Comparison of ENCODE assay signal across 8 cellular contexts in the genomic region with DNA sequence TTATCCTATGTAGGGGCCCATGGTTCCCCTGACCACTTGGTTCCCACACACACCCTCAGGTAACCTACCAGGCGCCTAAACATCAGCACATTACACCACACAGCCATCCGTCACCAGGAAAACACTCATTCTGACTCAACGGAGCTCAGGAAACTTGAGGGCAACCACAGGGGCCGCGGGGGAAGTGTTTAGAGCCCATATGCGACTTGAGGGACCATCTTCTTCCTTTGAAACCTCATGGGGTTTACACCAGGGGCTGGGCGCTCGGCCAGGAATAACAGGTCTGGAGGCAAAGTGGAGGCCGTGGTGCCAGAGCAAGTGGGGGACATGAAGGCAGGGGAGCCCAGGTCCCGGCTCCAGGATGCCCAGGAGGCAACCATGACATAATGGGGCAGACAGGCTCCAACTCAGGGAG. TPM values are rescaled to one million over a fixed set of nuclear protein-coding genes. Genes with fewer than 3 reads are reported as not detected.
DNase-seq lines count a peak whose midpoint lies in the region; ATAC-seq and TF ChIP-seq lines count a peak whose summit lies in the region.

No MANE protein-coding gene starts in this region.

- intact Hi-C loops in Calu3 (cut with micrococcal nuclease; ENCODE audit: unreplicated experiment) = no loop called here

- no peak overlapping the region for H2AFZ ChIP-seq in fibroblast of lung (ENCODE audit: low read length)

- H3K4me3 ChIP-seq in fibroblast of lung (replicated peaks in 1 of 4; ENCODE audit: control extremely low read depth in 1 of 4, insufficient read depth in 1 of 4, low read depth in 3 of 4, low read length in 4 of 4) = peak overlapping the region; percentile 71 to 87 (median 80)

- peaks cover 49% of the 10 kb centered on the region for H3K36me3 Mint-ChIP-seq in Calu3 (ENCODE audit: insufficient read depth, unreplicated experiment)

- no peaks in the 10 kb centered on the region for H3K9me3 Mint-ChIP-seq in Calu3 (ENCODE audit: low read depth, unreplicated experiment)

- BruUV-seq in Calu3 (replicated peaks; lab: Mats Ljungman, UMichigan) = TSS peak; percentile 60

- H3K79me2 ChIP-seq in fibroblast of lung (ENCODE audit: control insufficient read depth, insufficient read depth, low read length) = peaks cover 48% of the 10 kb centered on the region

- no peak overlapping the region for H3K9ac ChIP-seq in fibroblast of lung (ENCODE audit: insufficient read depth, low read length)

- H3K27ac ChIP-seq in fibroblast of lung (ENCODE audit: insufficient read depth, low read length) = peak overlapping the region; percentile 71

- peak; percentile 20 for DNase-seq in Calu3
- peak; percentile 47 for DNase-seq in NCI-H69 (lab: John Stamatoyannopoulos, UW)
- peak; percentile 66 for DNase-seq in activated CD8-positive, alpha-beta memory T cell treated with anti-CD3 and anti-CD28 coated beads, Interleukin-2, amount 50 U/mL, for 24 hours (ENCODE audit: extremely low read depth)
- peak; percentile 64 to 93 for DNase-seq in fibroblast of lung (ENCODE audit: low read depth in 2 of 2)
- DNase-seq in stimulated activated CD4-positive, alpha-beta T cell treated with anti-CD3 and anti-CD28 coated beads, Interleukin-4, amount 100 ng/mL, for 1 hour = peak; percentile 73
- no peak for DNase-seq in pons (ENCODE audit: low spot score)
- DNase-seq in NCI-H2227 (lab: John Stamatoyannopoulos, UW; ENCODE audit: unreplicated experiment) = no peak

- H3K27me3 Mint-ChIP-seq in Calu3 (ENCODE audit: unreplicated experiment) = no peaks in the 10 kb centered on the region

- no peak for TF ChIP-seq CTCF in Calu3 (IDR thresholded peaks at IDR 0.05; ENCODE audit: unreplicated experiment)
- TF ChIP-seq CTCF in fibroblast of lung (conservative IDR thresholded peaks at IDR 0.05 in 1 of 2, IDR thresholded peaks at IDR 0.05 in 1 of 2; ENCODE audit: low read depth in 1 of 2, low read length in 2 of 2) = no peak

- peak overlapping the region; percentile 60 for H3K27ac Mint-ChIP-seq in Calu3 (ENCODE audit: unreplicated experiment)

- CTCF ChIA-PET in Calu3 (lab: Charles Lee) = no interaction called here

- peaks cover 28% of the 10 kb centered on the region for H3K4me1 ChIP-seq in fibroblast of lung (ENCODE audit: control insufficient read depth, extremely low read depth, insufficient read depth, low read length)

- no peaks in the 10 kb centered on the region for H3K36me3 ChIP-seq in fibroblast of lung (ENCODE audit: control insufficient read depth, insufficient read depth, low read length)

- ATAC-seq in GM19351 (IDR thresholded peaks at IDR 0.05; ENCODE audit: unreplicated experiment) = no peak

- no peaks in the 10 kb centered on the region for H3K27me3 ChIP-seq in fibroblast of lung (ENCODE audit: control insufficient read depth, insufficient read depth, low read length)

- peak overlapping the region; percentile 74 for H3K4me3 Mint-ChIP-seq in Calu3 (ENCODE audit: low read depth, unreplicated experiment)

- H3K4me2 ChIP-seq in fibroblast of lung (ENCODE audit: extremely low read depth, insufficient read depth, low read length) = peak overlapping the region; percentile 82

- H4K20me1 ChIP-seq in fibroblast of lung (ENCODE audit: control insufficient read depth, extremely low read depth, insufficient read depth, low read length) = no peaks in the 10 kb centered on the region

- H3K9me3 ChIP-seq in fibroblast of lung (ENCODE audit: control insufficient read depth, insufficient read depth, low read depth, low read length) = no peaks in the 10 kb centered on the region

- H3K4me1 Mint-ChIP-seq in Calu3 (ENCODE audit: low read depth, unreplicated experiment) = peaks cover 21% of the 10 kb centered on the region

RNA-seq across cellular contexts. Expression of gene STX1A, which starts 1.5 kb away (rescaled TPM):
- total RNA-seq in Calu3 (2022) = 26.1 and 26.2 TPM in 2 replicates
- total RNA-seq in fibroblast of lung = 4.6 and 8.1 TPM in 2 replicates
- 7.8 and 17.2 TPM in 2 replicates for polyA plus RNA-seq in fibroblast of lung
- polyA plus RNA-seq in fibroblast of lung (2012) = 5.9 and 13.2 TPM in 2 replicates
- 14.9 and 16.3 TPM in 2 replicates for polyA minus RNA-seq in fibroblast of lung (ENCODE audit: low replicate concordance)

RNA-seq across cellular contexts. Expression of gene ABHD11, which starts 20.6 kb away (rescaled TPM):
- 67.7 and 85.2 TPM in 2 replicates for total RNA-seq in Calu3 (2022)
- 7.1 and 8.0 TPM in 2 replicates for total RNA-seq in fibroblast of lung
- polyA plus RNA-seq in fibroblast of lung = 6.5 and 16.3 TPM in 2 replicates
- 7.4 and 18.4 TPM in 2 replicates for polyA plus RNA-seq in fibroblast of lung (2012)
- 44.9 and 45.3 TPM in 2 replicates for polyA minus RNA-seq in fibroblast of lung (ENCODE audit: low replicate concordance)

RNA-seq across cellular contexts. Expression of gene BUD23, which starts 34.6 kb away (rescaled TPM):
- total RNA-seq in Calu3 (2022) (73.5 and 75.8 TPM in 2 replicates), fibroblast of lung (30.8 and 31.9 TPM in 2 replicates)
- 60.1 and 78.4 TPM in 2 replicates for polyA plus RNA-seq in fibroblast of lung
- 55.6 and 70.6 TPM in 2 replicates for polyA plus RNA-seq in fibroblast of lung (2012)
- polyA minus RNA-seq in fibroblast of lung (ENCODE audit: low replicate concordance) = 32.7 and 63.0 TPM in 2 replicates

RNA-seq across cellular contexts. Expression of gene DNAJC30, which starts 34.7 kb away (rescaled TPM):
- total RNA-seq in Calu3 (2022) (10.1 and 10.5 TPM in 2 replicates), fibroblast of lung (1.8 and 3.8 TPM in 2 replicates)
- 7.3 and 7.7 TPM in 2 replicates for polyA plus RNA-seq in fibroblast of lung
- 12.8 and 13.5 TPM in 2 replicates for polyA plus RNA-seq in fibroblast of lung (2012)
- polyA minus RNA-seq in fibroblast of lung (ENCODE audit: low replicate concordance) = 7.7 and 12.3 TPM in 2 replicates

RNA-seq across cellular contexts. Expression of gene VPS37D, which starts 50.4 kb away (rescaled TPM):
- 0.94 and 1.3 TPM in 2 replicates for total RNA-seq in Calu3 (2022)
- total RNA-seq in fibroblast of lung = 6.2 and 6.8 TPM in 2 replicates
- polyA plus RNA-seq in fibroblast of lung = 0.63 and 0.87 TPM in 2 replicates
- polyA plus RNA-seq in fibroblast of lung (2012) = 2.0 and 2.7 TPM in 2 replicates
- polyA minus RNA-seq in fibroblast of lung (ENCODE audit: low replicate concordance) = 1.3 and 3.0 TPM in 2 replicates

Comparison
In these comparisons a context has a peak if more than half of its experiments do, and no peak if none do; other contexts are left out.
1. DNase-seq: peak in Calu3 (single experiment), NCI-H69 (single experiment), activated CD8-positive, alpha-beta memory T cell treated with anti-CD3 and anti-CD28 coated beads, Interleukin-2, amount 50 U/mL, for 24 hours (single experiment), fibroblast of lung (2 of 2) and stimulated activated CD4-positive, alpha-beta T cell treated with anti-CD3 and anti-CD28 coated beads, Interleukin-4, amount 100 ng/mL, for 1 hour (single experiment); none in pons (single experiment) and NCI-H2227 (single experiment).